ENCODE assay signal across 24 cellular contexts in the genomic region with DNA sequence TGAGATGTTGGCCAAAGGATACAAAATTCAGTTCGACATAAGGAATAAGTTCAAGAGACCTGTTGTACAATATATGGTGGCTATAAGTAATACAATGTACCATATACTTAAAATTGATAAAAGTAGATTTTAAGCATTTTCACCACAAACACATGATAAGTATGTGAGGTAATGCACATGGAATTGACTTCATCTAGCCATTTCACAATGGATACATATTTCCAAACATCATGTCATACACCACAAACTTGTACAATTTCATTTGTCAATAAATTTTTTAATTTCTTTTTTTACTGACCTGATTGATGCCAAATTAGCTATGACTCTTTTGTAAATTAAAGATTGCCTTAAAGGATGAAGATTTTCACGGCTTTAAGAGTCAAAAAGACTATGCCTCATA.
"Had no signal": no experiment of that assay in that cellular context is flagged by ENCODE, and none has a peak within 500 bp of the region (broad histone marks: within the 10 kb centered on the region; RNA-seq: fewer than 3 reads in every experiment).

No MANE protein-coding gene starts in this region.

- H3K4me3 ChIP-seq: colonic mucosa, gastrocnemius medialis, heart right ventricle, left ventricle myocardium inferior, lung, neural progenitor cell, ovary, tibial artery, upper lobe of left lung, uterus had no signal

- H2AFZ ChIP-seq: neural progenitor cell had no signal

- H3K9me3 ChIP-seq: colonic mucosa, gastrocnemius medialis, ovary, upper lobe of left lung, uterus had no signal

- H3K27ac ChIP-seq: colonic mucosa, gastrocnemius medialis, heart right ventricle, left ventricle myocardium inferior, neural progenitor cell, ovary, tibial artery, upper lobe of left lung, uterus had no signal

- ATAC-seq: esophagus mucosa; gastrocnemius medialis; heart right ventricle; natural killer cell treated with Interleukin-12 subunit alpha and Interleukin-12 subunit beta and Interleukin-15 and Interleukin-18, amount 100 ng/mL, for 72 hours; right cardiac atrium; stimulated activated effector memory CD8-positive, alpha-beta T cell treated with anti-CD3 and anti-CD28 coated beads, Interleukin-12 subunit alpha, Interleukin-12 subunit beta, amount 100 ng/mL, for 72 hours; stimulated activated naive CD8-positive, alpha-beta T cell treated with anti-CD3 and anti-CD28 coated beads, Interleukin-15, Interleukin-2, amounts not matched to agents 100 U/mL and 50 U/mL, for 24 hours had no signal

- FAIRE-seq: keratinocyte, small intestine had no signal

- H3K27me3 ChIP-seq: colonic mucosa, gastrocnemius medialis, heart right ventricle, neural progenitor cell, ovary, tibial artery, upper lobe of left lung, uterus had no signal

- H3K4me1 ChIP-seq: colonic mucosa, gastrocnemius medialis, heart right ventricle, left ventricle myocardium inferior, neural progenitor cell, tibial artery, upper lobe of left lung, uterus had no signal

- DNase-seq: colonic mucosa; dermis blood vessel endothelial cell; gastrocnemius medialis; heart right ventricle; hypothalamus; left ventricle myocardium inferior; mesenchymal stem cell; midbrain; nucleus accumbens; ovary; right cardiac atrium; small intestine; stimulated activated CD4-positive, alpha-beta T cell treated with anti-CD3 and anti-CD28 coated beads, Interleukin-4, amount 100 ng/mL, for 1 hour; stimulated activated CD8-positive, alpha-beta memory T cell treated with anti-CD3 and anti-CD28 coated beads, Interleukin-4, amount 100 ng/mL, for 48 hours; stimulated activated naive CD8-positive, alpha-beta T cell treated with anti-CD3 and anti-CD28 coated beads, Interleukin-15, Interleukin-2, amounts not matched to agents 100 U/mL and 50 U/mL, for 24 hours; tibial artery; upper lobe of left lung; uterus had no signal

- H3K36me3 ChIP-seq: colonic mucosa, gastrocnemius medialis, heart right ventricle, left ventricle myocardium inferior, neural progenitor cell, ovary, tibial artery, upper lobe of left lung, uterus had no signal

- H3K4me2 ChIP-seq: neural progenitor cell had no signal
